In genomic region chr17:61401280-61402072, GRCh38 we compare ENCODE assay signal across 1 cellular context.
TF ChIP-seq lines count a peak whose summit lies in the region.

No MANE protein-coding gene starts in this region.

TF ChIP-seq in HepG2, 621 proteins besides CTCF, POLR2A, EP300 and RAD21 (continued from another document and continues in another):
- TF ChIP-seq KIAA2018 (CRISPR knock-in tag; IDR thresholded peaks at IDR 0.05; ENCODE audit: borderline replicate concordance) (no peak), PTBP1 (IDR thresholded peaks at IDR 0.05; ENCODE audit: low read depth, low read length, poor library complexity, severe bottlenecking) (no peak), ZBTB37 (CRISPR knock-in tag; IDR thresholded peaks at IDR 0.05) (no peak), HMGA1 (CRISPR knock-in tag; conservative IDR thresholded peaks at IDR 0.05) (no peak), CCDC6 (CRISPR knock-in tag; IDR thresholded peaks at IDR 0.05) (no peak), ZFX (CRISPR knock-in tag; IDR thresholded peaks at IDR 0.05; ENCODE audit: low read depth) (no peak), ZNF576 (CRISPR knock-in tag; IDR thresholded peaks at IDR 0.05) (no peak), MXD3 (CRISPR knock-in tag; IDR thresholded peaks at IDR 0.05) (no peak), TBX3 (IDR thresholded peaks at IDR 0.05; ENCODE audit: borderline replicate concordance) (no peak), ZNF780A (CRISPR knock-in tag; IDR thresholded peaks at IDR 0.05) (no peak), HMG20A (CRISPR knock-in tag; IDR thresholded peaks at IDR 0.05; ENCODE audit: borderline replicate concordance) (no peak), ZNF253 (CRISPR knock-in tag; IDR thresholded peaks at IDR 0.05; ENCODE audit: borderline replicate concordance) (no peak), FOXM1 (CRISPR knock-in tag; IDR thresholded peaks at IDR 0.05) (no peak), U2AF1 (optimal IDR thresholded peaks at IDR 0.05; ENCODE audit: low read depth, low read length) (no peak), GMEB1 (CRISPR knock-in tag; IDR thresholded peaks at IDR 0.05; ENCODE audit: borderline replicate concordance) (no peak), HNRNPL (IDR thresholded peaks at IDR 0.05; ENCODE audit: low read depth, low read length) (peak; percentile 87), HDAC6 (IDR thresholded peaks at IDR 0.05; ENCODE audit: low read depth, low read length) (no peak), CCAR2 (optimal IDR thresholded peaks at IDR 0.05; ENCODE audit: low read depth, low read length) (no peak), HMGXB4 (CRISPR knock-in tag; IDR thresholded peaks at IDR 0.05; ENCODE audit: borderline replicate concordance in 1 of 2, low read depth in 1 of 2) (no peak), ZFP41 (CRISPR knock-in tag; IDR thresholded peaks at IDR 0.05; ENCODE audit: borderline replicate concordance) (0 out of 2 replicates have a peak, but pooled peaks have one; percentile 19), RNF2 (conservative IDR thresholded peaks at IDR 0.05; ENCODE audit: low read depth) (no peak), SKI (IDR thresholded peaks at IDR 0.05; ENCODE audit: partially characterized antibody) (no peak), ZNF768 (CRISPR knock-in tag; IDR thresholded peaks at IDR 0.05) (no peak), ZNF318 (CRISPR knock-in tag; IDR thresholded peaks at IDR 0.05) (no peak; the same call in 1 of the 2 replicates), KDM5B (CRISPR knock-in tag; IDR thresholded peaks at IDR 0.05; ENCODE audit: borderline replicate concordance) (no peak), AGO2 (optimal IDR thresholded peaks at IDR 0.05; ENCODE audit: low read depth, low read length) (peak; percentile 91), HNF4G (IDR thresholded peaks at IDR 0.05; ENCODE audit: borderline replicate concordance, low read depth, low read length) (no peak), HNF4G (CRISPR knock-in tag; IDR thresholded peaks at IDR 0.05; ENCODE audit: borderline replicate concordance, low read depth) (no peak), PCBP1 (IDR thresholded peaks at IDR 0.05; ENCODE audit: borderline replicate concordance, low read depth, low read length) (0 out of 2 replicates have a peak, but pooled peaks have one; percentile 72), ZBTB33 (CRISPR knock-in tag; IDR thresholded peaks at IDR 0.05) (peak; percentile 95), TCF7L2 (IDR thresholded peaks at IDR 0.05; ENCODE audit: low read depth, low read length) (no peak), ZNF282 (IDR thresholded peaks at IDR 0.05; ENCODE audit: partially characterized antibody) (no peak), NBN (conservative IDR thresholded peaks at IDR 0.05) (no peak), ZSCAN30 (CRISPR knock-in tag; IDR thresholded peaks at IDR 0.05) (no peak), ZNF777 (CRISPR knock-in tag; IDR thresholded peaks at IDR 0.05) (no peak)
